25 cellular contexts compared by ENCODE assay signal in the genomic region with DNA sequence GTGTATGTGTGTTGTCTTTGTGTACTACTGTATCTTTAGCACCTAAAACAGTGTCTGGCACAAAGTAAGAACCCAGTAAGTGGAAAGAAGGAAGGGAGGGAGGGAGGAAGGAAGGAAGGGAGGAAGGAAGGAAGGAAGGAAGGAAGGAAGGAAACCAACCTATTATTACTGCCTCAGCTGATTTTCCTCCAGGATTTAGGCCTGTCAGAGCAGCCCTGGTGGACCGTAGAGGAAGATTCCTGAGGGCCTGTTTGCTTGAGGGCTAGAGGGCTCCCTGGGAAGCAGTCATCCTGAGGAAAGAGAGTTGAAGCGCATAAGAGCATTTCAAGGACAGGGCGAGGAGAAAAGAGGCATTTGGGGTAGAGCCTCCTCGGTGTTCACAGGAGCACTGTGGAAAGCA.
"Had no signal": no experiment of that assay in that cellular context is flagged by ENCODE, and none has a peak within 500 bp of the region (broad histone marks: within the 10 kb centered on the region; RNA-seq: fewer than 3 reads in every experiment).

No MANE protein-coding gene starts in this region.

- H3K36me3 Mint-ChIP-seq: activated naive CD4-positive, alpha-beta T cell treated with anti-CD3 and anti-CD28 coated beads, Interleukin-2, amount 10 ng/mL, durations not matched to agents 7 days and 5 days had no signal

- H3K27me3 Mint-ChIP-seq: activated naive CD8-positive, alpha-beta T cell treated with anti-CD3 and anti-CD28 coated beads for 36 hours had no signal

- H3K36me3 ChIP-seq: brain microvascular endothelial cell, cardiac muscle cell, Peyer's patch, SJCRH30 had no signal

- H3K9me3 Mint-ChIP-seq: activated naive CD4-positive, alpha-beta T cell treated with anti-CD3 and anti-CD28 coated beads, Interleukin-2, amount 10 ng/mL, durations not matched to agents 7 days and 5 days; activated naive CD8-positive, alpha-beta T cell treated with anti-CD3 and anti-CD28 coated beads for 36 hours; activated T-cell treated with anti-CD3 and anti-CD28 coated beads, Interleukin-2, amount 50 U/mL, for 4 hours; WTC11 had no signal

- H3K4me3 Mint-ChIP-seq: activated naive CD4-positive, alpha-beta T cell treated with anti-CD3 and anti-CD28 coated beads, Interleukin-2, amount 10 ng/mL, durations not matched to agents 7 days and 5 days; activated naive CD8-positive, alpha-beta T cell treated with anti-CD3 and anti-CD28 coated beads for 36 hours; WTC11 had no signal

- H3K9ac ChIP-seq: KMS-11 had no signal

- ATAC-seq: activated T-cell treated with anti-CD3 and anti-CD28 coated beads, Interleukin-2, amount 50 U/mL, for 4 hours; SK-N-SH treated with all-trans-retinoic acid at 6 μM for 48 hours; WTC11 had no signal

- DNase-seq: activated CD4-positive, alpha-beta T cell treated with anti-CD3 and anti-CD28 coated beads for 48 hours; activated CD4-positive, alpha-beta T cell treated with anti-CD3 and anti-CD28 coated beads, Interleukin-2, amount 50 U/mL, for 4 hours; activated CD4-positive, CD25-positive, alpha-beta regulatory T cell treated with anti-CD3 and anti-CD28 coated beads, Interleukin-2, amount 50 U/mL, for 72 hours; activated CD8-positive, alpha-beta memory T cell treated with anti-CD3 and anti-CD28 coated beads for 24 hours; activated effector memory CD4-positive, alpha-beta T cell treated with anti-CD3 and anti-CD28 coated beads, Interleukin-2, amount 50 U/mL, for 16 hours; activated naive CD4-positive, alpha-beta T cell treated with anti-CD3 and anti-CD28 coated beads, Interleukin-2, amount 10 ng/mL, durations not matched to agents 7 days and 5 days; activated naive CD8-positive, alpha-beta T cell treated with anti-CD3 and anti-CD28 coated beads for 36 hours; activated T-cell treated with anti-CD3 and anti-CD28 coated beads, Interleukin-2, amount 50 U/mL, for 4 hours; brain microvascular endothelial cell; cerebellar nuclear complex; NCI-H1092 treated with DMSO at 0.1 percent for 48 hours; NCI-H1417 treated with DMSO at 0.1 percent for 48 hours; NCI-H1694; NCI-H2029; NCI-H2107; NCI-H524; Peyer's patch; Right ventricle myocardium superior; SJCRH30; SW 1271 had no signal

- H3K4me3 ChIP-seq: cardiac muscle cell, Peyer's patch, SJCRH30 had no signal

- H3K27ac ChIP-seq: brain microvascular endothelial cell, cardiac muscle cell, KMS-11, Peyer's patch, RWPE1, SJCRH30 had no signal

- H3K27me3 ChIP-seq: brain microvascular endothelial cell, cardiac muscle cell, Peyer's patch, SJCRH30 had no signal

- H3K27ac Mint-ChIP-seq: activated naive CD4-positive, alpha-beta T cell treated with anti-CD3 and anti-CD28 coated beads, Interleukin-2, amount 10 ng/mL, durations not matched to agents 7 days and 5 days; activated naive CD8-positive, alpha-beta T cell treated with anti-CD3 and anti-CD28 coated beads for 36 hours; WTC11 had no signal

- H3K9me3 ChIP-seq: Peyer's patch, SJCRH30 had no signal

- H3K4me2 ChIP-seq: KMS-11 had no signal
